ENCODE assay signal across 9 cellular contexts in genomic region chr14:56487090-56487667, GRCh38.
DNase-seq lines count a peak whose midpoint lies in the region; ATAC-seq and TF ChIP-seq lines count a peak whose summit lies in the region.
"Had no signal": no experiment of that assay in that cellular context is flagged by ENCODE, and none has a peak within 500 bp of the region (broad histone marks: within the 10 kb centered on the region; RNA-seq: fewer than 3 reads in every experiment).

No MANE protein-coding gene starts in this region.

- no peaks in the 10 kb centered on the region for H3K9me3 Mint-ChIP-seq in activated naive CD4-positive, alpha-beta T cell treated with anti-CD3 and anti-CD28 coated beads for 36 hours

- no peaks in the 10 kb centered on the region for H3K36me3 ChIP-seq in tibial nerve
- H3K36me3 ChIP-seq in spleen: no peaks in the 10 kb centered on the region

- CTCF ChIA-PET in RWPE1 (lab: Yijun Ruan, JAX): interaction anchor here (0.6 to 1.0 kb wide), 4 partner anchors 32 to 1049 kb away, joined by 3 to 5 read pairs (median 3); no protein-coding TSS in a partner anchor
- CTCF ChIA-PET in activated naive CD4-positive, alpha-beta T cell treated with anti-CD3 and anti-CD28 coated beads for 36 hours (lab: Charles Lee): interaction anchor here (1.9 kb wide), 1 partner anchor 13 kb away, joined by 6 read pairs; no protein-coding TSS in a partner anchor

- no peak for TF ChIP-seq POLR2A in tibial nerve (IDR thresholded peaks at IDR 0.05)
- no peak for TF ChIP-seq POLR2A in spleen (IDR thresholded peaks at IDR 0.05)

- ATAC-seq in foreskin keratinocyte: peak; percentile 36

- peak; percentile 42 for DNase-seq in NCI-H2171 treated with DMSO at 0.1 percent for 48 hours (lab: John Stamatoyannopoulos, UW)
- no peak for DNase-seq in NCI-H2171 (lab: John Stamatoyannopoulos, UW)
- DNase-seq in RWPE1 (ENCODE audit: low spot score): no peak
- DNase-seq in foreskin keratinocyte: peak in 1 of 2 donors; percentile 9
- DNase-seq in tibial nerve (ENCODE audit: low spot score in 2 of 2): no peak
- DNase-seq in activated naive CD4-positive, alpha-beta T cell treated with anti-CD3 and anti-CD28 coated beads for 36 hours: no peak
- no peak for DNase-seq in KG1 (lab: John Stamatoyannopoulos, UW)
- DNase-seq in spleen: no peak

- no peak overlapping the region for H3K27ac Mint-ChIP-seq in activated naive CD4-positive, alpha-beta T cell treated with anti-CD3 and anti-CD28 coated beads for 36 hours

- POLR2A ChIA-PET in RWPE1 (lab: Yijun Ruan, JAX; ENCODE audit: low non-redundant PET): no interaction called here

- H3K36me3 Mint-ChIP-seq in activated naive CD4-positive, alpha-beta T cell treated with anti-CD3 and anti-CD28 coated beads for 36 hours (ENCODE audit: low read depth): no peaks in the 10 kb centered on the region

- no peak overlapping the region for H3K4me3 Mint-ChIP-seq in activated naive CD4-positive, alpha-beta T cell treated with anti-CD3 and anti-CD28 coated beads for 36 hours

- no peaks in the 10 kb centered on the region for H3K27me3 Mint-ChIP-seq in activated naive CD4-positive, alpha-beta T cell treated with anti-CD3 and anti-CD28 coated beads for 36 hours (ENCODE audit: low read depth)

- H3K4me3 ChIP-seq in tibial nerve (no peak overlapping the region), spleen (no peak overlapping the region)

- H3K4me1 Mint-ChIP-seq in activated naive CD4-positive, alpha-beta T cell treated with anti-CD3 and anti-CD28 coated beads for 36 hours (ENCODE audit: low read depth): peaks cover 10% of the 10 kb centered on the region

- H3K4me1 ChIP-seq in foreskin keratinocyte: peaks cover 12% of the 10 kb centered on the region
- H3K4me1 ChIP-seq in tibial nerve: peaks cover 0 to 9% (median 0%) of the 10 kb centered on the region in 4 donors
- peaks cover 0 to 9% (median 4%) of the 10 kb centered on the region in 6 donors for H3K4me1 ChIP-seq in spleen
- H3K4me1 ChIP-seq: Caco-2 had no signal

- no peaks in the 10 kb centered on the region for H3K9me3 ChIP-seq in tibial nerve
- no peaks in the 10 kb centered on the region for H3K9me3 ChIP-seq in spleen
- H3K9me3 ChIP-seq: Caco-2 had no signal

- H3K27ac ChIP-seq in RWPE1: no peak overlapping the region
- no peak overlapping the region for H3K27ac ChIP-seq in foreskin keratinocyte
- H3K27ac ChIP-seq in tibial nerve: no peak overlapping the region
- no peak overlapping the region for H3K27ac ChIP-seq in spleen

- H3K27me3 ChIP-seq in foreskin keratinocyte (no peaks in the 10 kb centered on the region), tibial nerve (no peaks in the 10 kb centered on the region), spleen (replicated peaks in 1 of 7) (no peaks in the 10 kb centered on the region)

- no peak for TF ChIP-seq EP300 in tibial nerve (IDR thresholded peaks at IDR 0.05)

- 44 to 56% methylated on average over 4 of the region's 4 CpGs for WGBS in tibial nerve, 2 donors
- 61 to 70% (median 66%) methylated on average over 4 of the region's 4 CpGs for WGBS in spleen, 5 donors

- intact Hi-C loops in activated naive CD4-positive, alpha-beta T cell treated with anti-CD3 and anti-CD28 coated beads for 36 hours (cut with micrococcal nuclease): loop anchor here (10.0 kb wide), 1 partner anchor 1272 kb away; no protein-coding TSS in a partner anchor
- intact Hi-C loops in spleen (cut with DNase I; ENCODE audit: low total_unique reads): loop anchor here (10.0 kb wide), 1 partner anchor 828 kb away; no protein-coding TSS in a partner anchor

- TF ChIP-seq CTCF in RWPE1 (conservative IDR thresholded peaks at IDR 0.05; ENCODE audit: low read depth) (peak; percentile 49), foreskin keratinocyte (conservative IDR thresholded peaks at IDR 0.05) (peak; percentile 60), tibial nerve (IDR thresholded peaks at IDR 0.05) (peak in 4 of 5 experiments; percentile 20 to 57 (median 31)), spleen (IDR thresholded peaks at IDR 0.05 in 8 of 11, conservative IDR thresholded peaks at IDR 0.05 in 3 of 11) (peak in 1 of 11 experiments; percentile 6)
